In the genomic region with DNA sequence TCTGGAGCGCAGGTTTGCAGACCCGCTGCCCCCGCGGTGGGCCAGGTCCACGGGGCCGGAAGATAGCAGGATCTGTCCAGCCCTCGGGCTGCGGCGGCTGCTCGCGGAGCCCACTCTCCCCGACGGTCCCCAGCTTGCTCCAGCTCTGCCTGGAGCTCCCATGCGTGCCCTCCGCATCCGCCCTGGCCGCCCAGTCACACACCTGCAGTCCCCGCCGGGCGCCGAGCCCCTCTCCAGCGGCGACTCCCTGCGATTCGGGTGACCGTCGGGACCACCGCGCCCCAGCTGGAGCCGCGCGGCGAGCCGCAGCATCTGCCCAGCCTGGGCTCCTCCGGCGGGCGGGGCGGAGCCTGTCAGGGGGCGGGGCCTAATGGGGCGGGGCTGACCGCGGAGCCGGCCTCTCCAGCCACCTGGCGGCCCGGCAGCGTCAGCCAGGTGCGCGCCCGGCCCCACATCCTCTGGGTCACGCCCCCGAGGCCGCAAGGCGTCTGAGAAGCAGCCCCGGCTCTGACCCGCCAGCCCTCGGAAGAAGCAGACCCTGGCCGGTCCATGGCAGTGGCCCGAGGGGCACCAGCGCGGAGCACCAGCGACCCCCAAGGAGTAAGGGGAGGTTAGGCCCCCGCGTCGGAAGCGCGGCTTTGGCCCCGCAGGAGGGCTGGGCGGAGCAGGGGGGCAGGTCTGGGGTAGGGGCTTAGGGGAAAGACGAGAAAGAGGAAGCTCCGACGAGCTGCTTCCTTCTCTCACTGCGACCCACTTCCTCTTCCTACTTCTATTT, we compare ENCODE assay signal across 9 cellular contexts. TPM values are rescaled to one million over a fixed set of nuclear protein-coding genes. Genes with fewer than 3 reads are reported as not detected.
DNase-seq lines count a peak whose midpoint lies in the region; TF ChIP-seq lines count a peak whose summit lies in the region.
"Had no signal": no experiment of that assay in that cellular context is flagged by ENCODE, and none has a peak within 500 bp of the region (broad histone marks: within the 10 kb centered on the region; RNA-seq: fewer than 3 reads in every experiment).

A gene with protein sequence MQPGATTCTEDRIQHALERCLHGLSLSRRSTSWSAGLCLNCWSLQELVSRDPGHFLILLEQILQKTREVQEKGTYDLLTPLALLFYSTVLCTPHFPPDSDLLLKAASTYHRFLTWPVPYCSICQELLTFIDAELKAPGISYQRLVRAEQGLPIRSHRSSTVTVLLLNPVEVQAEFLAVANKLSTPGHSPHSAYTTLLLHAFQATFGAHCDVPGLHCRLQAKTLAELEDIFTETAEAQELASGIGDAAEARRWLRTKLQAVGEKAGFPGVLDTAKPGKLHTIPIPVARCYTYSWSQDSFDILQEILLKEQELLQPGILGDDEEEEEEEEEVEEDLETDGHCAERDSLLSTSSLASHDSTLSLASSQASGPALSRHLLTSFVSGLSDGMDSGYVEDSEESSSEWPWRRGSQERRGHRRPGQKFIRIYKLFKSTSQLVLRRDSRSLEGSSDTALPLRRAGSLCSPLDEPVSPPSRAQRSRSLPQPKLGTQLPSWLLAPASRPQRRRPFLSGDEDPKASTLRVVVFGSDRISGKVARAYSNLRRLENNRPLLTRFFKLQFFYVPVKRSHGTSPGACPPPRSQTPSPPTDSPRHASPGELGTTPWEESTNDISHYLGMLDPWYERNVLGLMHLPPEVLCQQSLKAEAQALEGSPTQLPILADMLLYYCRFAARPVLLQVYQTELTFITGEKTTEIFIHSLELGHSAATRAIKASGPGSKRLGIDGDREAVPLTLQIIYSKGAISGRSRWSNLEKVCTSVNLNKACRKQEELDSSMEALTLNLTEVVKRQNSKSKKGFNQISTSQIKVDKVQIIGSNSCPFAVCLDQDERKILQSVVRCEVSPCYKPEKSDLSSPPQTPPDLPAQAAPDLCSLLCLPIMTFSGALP (minus strand): TSS at position 314 of the 775 bp plus-strand sequence. CDS start 54,213 bp downstream, outside the sequence.

- TF ChIP-seq CTCF in endothelial cell (IDR thresholded peaks at IDR 0.05; ENCODE audit: unreplicated experiment) (peak; percentile 12), osteocyte (IDR thresholded peaks at IDR 0.05) (no peak), thyroid gland (IDR thresholded peaks at IDR 0.05) (no peak)

- H3K9me3 Mint-ChIP-seq in IgD-negative memory B cell (peaks cover 8 to 19% (median 8%) of the 10 kb centered on the region in 3 donors), endothelial cell (ENCODE audit: unreplicated experiment) (no peaks in the 10 kb centered on the region), osteocyte (ENCODE audit: unreplicated experiment) (no peaks in the 10 kb centered on the region)

- TF ChIP-seq POLR2A in thyroid gland (IDR thresholded peaks at IDR 0.05), result no peak

- 5 to 6% methylated on average over 11 to 18 of the region's 72 CpGs for WGBS in thyroid gland, 2 donors

- H3K4me1 Mint-ChIP-seq in IgD-negative memory B cell (peaks cover 35 to 47% (median 43%) of the 10 kb centered on the region in 3 donors), endothelial cell (ENCODE audit: unreplicated experiment) (peaks cover 11% of the 10 kb centered on the region), osteocyte (ENCODE audit: unreplicated experiment) (no peaks in the 10 kb centered on the region)

- no peaks in the 10 kb centered on the region for H3K27me3 Mint-ChIP-seq in IgD-negative memory B cell
- H3K27me3 Mint-ChIP-seq in endothelial cell (ENCODE audit: unreplicated experiment), result peaks cover 9% of the 10 kb centered on the region
- peaks cover 69% of the 10 kb centered on the region for H3K27me3 Mint-ChIP-seq in osteocyte (ENCODE audit: unreplicated experiment)

- intact Hi-C loops in thyroid gland (cut with DNase I), result no loop called here

- H3K4me3 Mint-ChIP-seq in IgD-negative memory B cell, result peak within 1 kb of the TSS; percentile 85 to 99 (median 98)
- H3K4me3 Mint-ChIP-seq in endothelial cell (ENCODE audit: unreplicated experiment), result peak within 1 kb of the TSS; percentile 93
- no peak within 1 kb of the TSS for H3K4me3 Mint-ChIP-seq in osteocyte (ENCODE audit: unreplicated experiment)

- peak; percentile 27 to 37 for DNase-seq in NCI-H2081 (lab: John Stamatoyannopoulos, UW)
- no peak for DNase-seq in NCI-H2081 treated with DMSO at 0.1 percent for 48 hours (lab: John Stamatoyannopoulos, UW)
- DNase-seq in activated CD4-positive, alpha-beta T cell treated with anti-CD3 and anti-CD28 coated beads, Interleukin-2, amount 50 U/mL, for 24 hours (ENCODE audit: low read depth in 1 of 2, low spot score in 1 of 2), result peak; percentile 65 to 73
- peak; percentile 67 for DNase-seq in endothelial cell (ENCODE audit: low spot score)
- peak; percentile 81 for DNase-seq in osteocyte (ENCODE audit: extremely low spot score, unreplicated experiment)
- DNase-seq in thyroid gland, result peak; percentile 15 to 16
- no peak for DNase-seq in NCI-H2171 (lab: John Stamatoyannopoulos, UW)

- H3K9me3 ChIP-seq in thyroid gland, result no peaks in the 10 kb centered on the region

- H3K36me3 ChIP-seq in thyroid gland, result no peaks in the 10 kb centered on the region

- H3K27me3 ChIP-seq in thyroid gland, result no peaks in the 10 kb centered on the region

- H3K36me3 Mint-ChIP-seq in IgD-negative memory B cell, result peaks cover 16% of the 10 kb centered on the region
- peaks cover 23% of the 10 kb centered on the region for H3K36me3 Mint-ChIP-seq in endothelial cell (ENCODE audit: low read depth, unreplicated experiment)
- H3K36me3 Mint-ChIP-seq in osteocyte (ENCODE audit: unreplicated experiment), result no peaks in the 10 kb centered on the region

- no peak within 1 kb of the TSS for H3K4me3 ChIP-seq in thyroid gland (replicated peaks in 1 of 3)
- H3K4me3 ChIP-seq: A549 had no signal

- no peak within 1 kb of the TSS for H3K27ac ChIP-seq in thyroid gland
- H3K27ac ChIP-seq: A549 had no signal

- peaks cover 0 to 6% of the 10 kb centered on the region in 2 donors for H3K4me1 ChIP-seq in thyroid gland
- H3K4me1 ChIP-seq: A549 had no signal

- H3K27ac Mint-ChIP-seq in IgD-negative memory B cell, result peak within 1 kb of the TSS; percentile 66 to 95 (median 89)
- peak within 1 kb of the TSS; percentile 52 for H3K27ac Mint-ChIP-seq in endothelial cell (ENCODE audit: unreplicated experiment)
- no peak within 1 kb of the TSS for H3K27ac Mint-ChIP-seq in osteocyte (ENCODE audit: unreplicated experiment)

RNA-seq across cellular contexts. Expression of the gene that starts here (rescaled TPM):
- polyA plus RNA-seq in IgD-negative memory B cell, result 30.7 TPM
- total RNA-seq in endothelial cell (ENCODE audit: unreplicated experiment) (14.5 TPM), osteocyte (not detected in 2 replicates), thyroid gland (10 to 100 TPM in 1 of 4 donors, 1 to 10 TPM in 3; 2.3 to 10.6 (median 5.1) TPM)

Comparison
In these comparisons a context has a peak if more than half of its experiments do, and no peak if none do; other contexts are left out.
1. DNase-seq: peak in NCI-H2081 (2 of 2), activated CD4-positive, alpha-beta T cell treated with anti-CD3 and anti-CD28 coated beads, Interleukin-2, amount 50 U/mL, for 24 hours (2 of 2), endothelial cell (single experiment) and thyroid gland (2 of 2); none in NCI-H2081 treated with DMSO at 0.1 percent for 48 hours (single experiment) and NCI-H2171 (single experiment).
2. Peak in DNase-seq in osteocyte; RNA of the gene not detected or under 1 TPM.